Comparison of ENCODE assay signal across 12 cellular contexts in the genomic region with DNA sequence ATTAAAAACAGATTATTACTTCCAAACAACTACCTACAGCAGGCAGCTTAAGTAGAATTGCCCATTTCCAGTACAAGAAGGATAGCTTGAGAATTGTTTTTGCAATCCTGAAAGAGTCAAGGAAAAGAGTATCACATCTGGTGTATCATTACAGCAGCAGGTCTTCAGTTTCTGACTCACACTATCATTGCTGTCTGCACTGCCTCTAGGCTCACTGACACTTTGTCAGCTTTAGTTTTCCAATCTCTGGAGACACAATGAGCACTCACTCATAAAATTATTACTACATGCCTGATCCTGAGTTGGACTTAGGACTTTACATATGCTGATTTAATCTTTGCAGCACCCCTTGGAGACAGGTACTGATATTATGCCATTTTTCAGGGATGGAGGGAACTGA.
"Had no signal": no experiment of that assay in that cellular context is flagged by ENCODE, and none has a peak within 500 bp of the region (broad histone marks: within the 10 kb centered on the region; RNA-seq: fewer than 3 reads in every experiment).

No MANE protein-coding gene starts in this region.

- H3K9me3 Mint-ChIP-seq: activated naive CD8-positive, alpha-beta T cell treated with anti-CD3 and anti-CD28 coated beads for 36 hours; T-helper 1 cell treated with Interleukin-12 subunit alpha and Interleukin-12 subunit beta and Interleukin-4 antibody, amounts not matched to agents 30 μg/mL and 1 μg/mL, for 36 hours; type B pancreatic cell had no signal

- H3K4me3 Mint-ChIP-seq: activated naive CD8-positive, alpha-beta T cell treated with anti-CD3 and anti-CD28 coated beads for 36 hours; natural killer cell treated with Interleukin-12 subunit alpha and Interleukin-12 subunit beta and Interleukin-15 and Interleukin-18, amount 100 ng/mL, for 72 hours; T-helper 1 cell treated with Interleukin-12 subunit alpha and Interleukin-12 subunit beta and Interleukin-4 antibody, amounts not matched to agents 30 μg/mL and 1 μg/mL, for 36 hours; type B pancreatic cell had no signal

- ATAC-seq: natural killer cell treated with Interleukin-12 subunit alpha and Interleukin-12 subunit beta and Interleukin-15 and Interleukin-18, amount 100 ng/mL, for 72 hours had no signal

- H3K4me3 ChIP-seq: prostate gland, right lobe of liver had no signal

- DNase-seq: activated effector memory CD4-positive, alpha-beta T cell treated with Interleukin-2 at 50 U/mL for 16 hours; activated naive CD8-positive, alpha-beta T cell treated with anti-CD3 and anti-CD28 coated beads for 36 hours; activated T-cell treated with anti-CD3 and anti-CD28 coated beads, Interleukin-2, amount 50 U/mL, for 1 hour; anterior cingulate cortex; nucleus accumbens; right lobe of liver; stimulated activated CD4-positive, alpha-beta T cell treated with anti-CD3 and anti-CD28 coated beads, Interleukin-2, amount 100 ng/mL, for 24 hours; stimulated activated naive CD4-positive, alpha-beta T cell had no signal

- H3K27ac Mint-ChIP-seq: activated naive CD8-positive, alpha-beta T cell treated with anti-CD3 and anti-CD28 coated beads for 36 hours; natural killer cell treated with Interleukin-12 subunit alpha and Interleukin-12 subunit beta and Interleukin-15 and Interleukin-18, amount 100 ng/mL, for 72 hours; T-helper 1 cell treated with Interleukin-12 subunit alpha and Interleukin-12 subunit beta and Interleukin-4 antibody, amounts not matched to agents 30 μg/mL and 1 μg/mL, for 36 hours; type B pancreatic cell had no signal

- H3K36me3 Mint-ChIP-seq: activated naive CD8-positive, alpha-beta T cell treated with anti-CD3 and anti-CD28 coated beads for 36 hours; natural killer cell treated with Interleukin-12 subunit alpha and Interleukin-12 subunit beta and Interleukin-15 and Interleukin-18, amount 100 ng/mL, for 72 hours; type B pancreatic cell had no signal

- H3K4me1 Mint-ChIP-seq: activated naive CD8-positive, alpha-beta T cell treated with anti-CD3 and anti-CD28 coated beads for 36 hours had no signal

- H3K27me3 Mint-ChIP-seq: activated naive CD8-positive, alpha-beta T cell treated with anti-CD3 and anti-CD28 coated beads for 36 hours; natural killer cell treated with Interleukin-12 subunit alpha and Interleukin-12 subunit beta and Interleukin-15 and Interleukin-18, amount 100 ng/mL, for 72 hours; type B pancreatic cell had no signal
